In genomic region chr17:57849874-57850754, GRCh38 we compare ENCODE assay signal across 8 cellular contexts. TPM values are rescaled to one million over a fixed set of nuclear protein-coding genes. Genes with fewer than 3 reads are reported as not detected.
DNase-seq lines count a peak whose midpoint lies in the region; ATAC-seq, FAIRE-seq and TF ChIP-seq lines count a peak whose summit lies in the region.

Gene MRPS23 (minus strand): TSS chr17:57850044. CDS start chr17:57850010, 34 bp downstream.

- in situ Hi-C loops in HepG2 (cut with HindIII; ENCODE audit: extremely low pct_ligation_motif_present, low pct_unique_long_range_greater_than_20kb) = loop anchor here (10.0 kb wide), 1 partner anchor 265 kb away; no protein-coding TSS in a partner anchor

- no peak within 1 kb of the TSS for H2AFZ ChIP-seq in HepG2 (ENCODE audit: low read length)

- BruUV-seq in HepG2 (replicated peaks; lab: Mats Ljungman, UMichigan) = TSS peak; percentile 96

- H3K4me1 ChIP-seq in HepG2 (ENCODE audit: insufficient read depth, low read length) = peaks cover 62% of the 10 kb centered on the region

- TF ChIP-seq RAD21 in HepG2 (CRISPR knock-in tag; IDR thresholded peaks at IDR 0.05) = peak; percentile 37; the same call in 1 of the 2 replicates

- peak within 1 kb of the TSS; percentile 88 to 93 (median 90) for H3K4me3 ChIP-seq in HepG2 (replicated peaks in 1 of 3; ENCODE audit: insufficient read depth in 1 of 3, low read depth in 2 of 3, low read length in 3 of 3)

- H3K9me3 ChIP-seq in HepG2 (ENCODE audit: low read length) = no peaks in the 10 kb centered on the region

- H3K36me3 ChIP-seq in HepG2 (replicated peaks in 1 of 2; ENCODE audit: control insufficient read depth in 1 of 2, insufficient read depth in 2 of 2, low read length in 2 of 2) = peaks cover 3 to 8% of the 10 kb centered on the region in 2 experiments; a peak in 2 of 5 replicates

- WGBS in HepG2 (ENCODE audit: low lambda C conversion rate) = 1% methylated on average over 33 of the region's 57 CpGs

- TF ChIP-seq POLR2A in HepG2 (IDR thresholded peaks at IDR 0.05; ENCODE audit: insufficient read depth in 1 of 2, low read depth in 2 of 2, low read length in 2 of 2) = peak; percentile 80 to 86

- H3K4me2 ChIP-seq in HepG2 (ENCODE audit: low read depth, low read length) = peak within 1 kb of the TSS; percentile 96

- no peaks in the 10 kb centered on the region for H4K20me1 ChIP-seq in HepG2 (ENCODE audit: insufficient read depth, low read length)

- peaks cover 26% of the 10 kb centered on the region for H3K79me2 ChIP-seq in HepG2 (ENCODE audit: insufficient read depth, low read length)

- TF ChIP-seq CTCF in HepG2 (CRISPR knock-in tag; IDR thresholded peaks at IDR 0.05) = peak; percentile 34; the same call in 1 of the 2 replicates

- peak; percentile 93 for FAIRE-seq in HepG2 (lab: Jason Lieb, UNC)

- intact Hi-C loops in HepG2 (cut with micrococcal nuclease; ENCODE audit: unreplicated experiment) = loop anchor here (1.0 to 5.0 kb wide), 3 partner anchors 12 to 42 kb away; no protein-coding TSS in a partner anchor

- TF ChIP-seq EP300 in HepG2 (IDR thresholded peaks at IDR 0.05; ENCODE audit: low read depth in 2 of 2, low read length in 2 of 2) (peak; percentile 55 to 76; a peak in 3 of 4 replicates), HepG2 (CRISPR knock-in tag; IDR thresholded peaks at IDR 0.05; ENCODE audit: borderline replicate concordance) (peak; percentile 79; the same call in 1 of the 2 replicates)

- peak within 1 kb of the TSS; percentile 86 for H3K27ac ChIP-seq in HepG2 (ENCODE audit: extremely low read length, insufficient read depth, low read length)

- no peaks in the 10 kb centered on the region; a peak in 1 of 5 replicates for H3K27me3 ChIP-seq in HepG2 (ENCODE audit: control insufficient read depth in 1 of 2, insufficient read depth in 2 of 2, low read length in 2 of 2)

- peak; percentile 91 for ATAC-seq in GM19372 (IDR thresholded peaks at IDR 0.05; ENCODE audit: low read depth, unreplicated experiment)
- peak; percentile 88 for ATAC-seq in HG03558 (IDR thresholded peaks at IDR 0.05; ENCODE audit: extremely low read depth, unreplicated experiment)
- ATAC-seq in HepG2 = peak; percentile 82

- DNase-seq in C1 segment of cervical spinal cord (lab: John Stamatoyannopoulos, UW) (peak; percentile 71 to 99 (median 96)), NCI-H748 treated with DMSO at 0.1 percent for 48 hours (lab: John Stamatoyannopoulos, UW) (peak; percentile 91), dermis blood vessel endothelial cell (peak; percentile 99), HepG2 (ENCODE audit: low spot score) (peak; percentile 99)
- peak; percentile 90 to 95 for DNase-seq in activated CD4-positive, alpha-beta T cell treated with anti-CD3 and anti-CD28 coated beads, Interleukin-2, amount 50 U/mL, for 24 hours (ENCODE audit: low read depth in 1 of 2, low spot score in 1 of 2)
- peak; percentile 96 for DNase-seq in stimulated activated CD4-positive, alpha-beta T cell treated with anti-CD3 and anti-CD28 coated beads, Interleukin-4, amount 100 ng/mL, for 1 hour

- CTCF ChIA-PET in HepG2 (lab: Yijun Ruan, JAX; ENCODE audit: low intra/inter-chr PET ratio, low total read pairs) = no interaction called here

- peak within 1 kb of the TSS; percentile 87 for H3K9ac ChIP-seq in HepG2 (ENCODE audit: insufficient read depth, low read depth, low read length)

- POLR2A ChIA-PET in HepG2 (lab: Yijun Ruan, JAX) = interaction anchor here (0.6 to 5.7 kb wide), 27 partner anchors 8 to 936 kb away, joined by 3 to 177 read pairs (median 8); partner anchors contain the start of genes DYNLL2, MSI2, SRSF1 and TRIM25

TF ChIP-seq in HepG2, 621 proteins besides CTCF, POLR2A, EP300 and RAD21 (continues in another document):
- peak; percentile 93 for TF ChIP-seq MEIS2 (CRISPR knock-in tag; IDR thresholded peaks at IDR 0.05)
- peak; percentile 100 for TF ChIP-seq PHF5A (CRISPR knock-in tag; IDR thresholded peaks at IDR 0.05; ENCODE audit: low read depth, unreplicated experiment)
- peak; percentile 90 for TF ChIP-seq POLR2G (IDR thresholded peaks at IDR 0.05; ENCODE audit: low read depth, low read length)
- TF ChIP-seq NFE2L1 (CRISPR knock-in tag; IDR thresholded peaks at IDR 0.05; ENCODE audit: borderline replicate concordance) = no peak
- TF ChIP-seq ZNF597 (CRISPR knock-in tag; IDR thresholded peaks at IDR 0.05) = no peak
- TF ChIP-seq IKZF1 (IDR thresholded peaks at IDR 0.05) = no peak
- TF ChIP-seq TBP (CRISPR knock-in tag; IDR thresholded peaks at IDR 0.05) = peak; percentile 89; the same call in 1 of the 2 replicates
- no peak for TF ChIP-seq SYNCRIP (IDR thresholded peaks at IDR 0.05; ENCODE audit: insufficient read depth, low read depth, low read length)
- TF ChIP-seq ZNF33B (CRISPR knock-in tag; IDR thresholded peaks at IDR 0.05) = peak; percentile 95; the same call in 1 of the 2 replicates
- peak; percentile 98 for TF ChIP-seq PCBP1 (IDR thresholded peaks at IDR 0.05; ENCODE audit: borderline replicate concordance, low read depth, low read length)
- TF ChIP-seq, protein P1, sequence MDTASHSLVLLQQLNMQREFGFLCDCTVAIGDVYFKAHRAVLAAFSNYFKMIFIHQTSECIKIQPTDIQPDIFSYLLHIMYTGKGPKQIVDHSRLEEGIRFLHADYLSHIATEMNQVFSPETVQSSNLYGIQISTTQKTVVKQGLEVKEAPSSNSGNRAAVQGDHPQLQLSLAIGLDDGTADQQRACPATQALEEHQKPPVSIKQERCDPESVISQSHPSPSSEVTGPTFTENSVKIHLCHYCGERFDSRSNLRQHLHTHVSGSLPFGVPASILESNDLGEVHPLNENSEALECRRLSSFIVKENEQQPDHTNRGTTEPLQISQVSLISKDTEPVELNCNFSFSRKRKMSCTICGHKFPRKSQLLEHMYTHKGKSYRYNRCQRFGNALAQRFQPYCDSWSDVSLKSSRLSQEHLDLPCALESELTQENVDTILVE (CRISPR knock-in tag; IDR thresholded peaks at IDR 0.05) = peak; percentile 99
- no peak; the same call in 1 of the 2 replicates for TF ChIP-seq ZNF569 (CRISPR knock-in tag; IDR thresholded peaks at IDR 0.05; ENCODE audit: borderline replicate concordance)
- TF ChIP-seq ESRRA (CRISPR knock-in tag; IDR thresholded peaks at IDR 0.05; ENCODE audit: low read depth) = peak; percentile 88
- TF ChIP-seq POLR2AphosphoS5 (IDR thresholded peaks at IDR 0.05; ENCODE audit: low read depth, low read length) = peak; percentile 86
- TF ChIP-seq, protein P2, sequence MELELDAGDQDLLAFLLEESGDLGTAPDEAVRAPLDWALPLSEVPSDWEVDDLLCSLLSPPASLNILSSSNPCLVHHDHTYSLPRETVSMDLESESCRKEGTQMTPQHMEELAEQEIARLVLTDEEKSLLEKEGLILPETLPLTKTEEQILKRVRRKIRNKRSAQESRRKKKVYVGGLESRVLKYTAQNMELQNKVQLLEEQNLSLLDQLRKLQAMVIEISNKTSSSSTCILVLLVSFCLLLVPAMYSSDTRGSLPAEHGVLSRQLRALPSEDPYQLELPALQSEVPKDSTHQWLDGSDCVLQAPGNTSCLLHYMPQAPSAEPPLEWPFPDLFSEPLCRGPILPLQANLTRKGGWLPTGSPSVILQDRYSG (CRISPR knock-in tag; IDR thresholded peaks at IDR 0.05) = no peak; the same call in none of the 2 replicates
- peak; percentile 93 for TF ChIP-seq KLF12 (CRISPR knock-in tag; IDR thresholded peaks at IDR 0.05; ENCODE audit: borderline replicate concordance)

RNA-seq across cellular contexts. Expression of gene MRPS23, which starts in this region (rescaled TPM):
- total RNA-seq in dermis blood vessel endothelial cell (25.4 and 25.9 TPM in 2 replicates), HepG2 (2016; rRNA removed; fragmentation: Illumina TruSeq; extraction: Trizol) (181 and 283 TPM in 2 replicates)
- total RNA-seq in HepG2 (2016; cell fraction: cytosol; rRNA removed; fragmentation: Illumina TruSeq; extraction: Trizol; ENCODE audit: low read depth) = 33.9 and 36.7 TPM in 2 replicates
- total RNA-seq in HepG2 (2016; cell fraction: insoluble cytoplasmic fraction; rRNA removed; fragmentation: Illumina TruSeq; extraction: Trizol) = 189 and 325 TPM in 2 replicates
- 47.2 and 48.2 TPM in 2 replicates for total RNA-seq in HepG2 (2016; cell fraction: membrane; rRNA removed; fragmentation: Illumina TruSeq; extraction: Trizol)
- 63.9 and 73.7 TPM in 2 replicates for total RNA-seq in HepG2 (2016; cell fraction: nucleus; rRNA removed; fragmentation: Illumina TruSeq; extraction: Trizol)
- 61.6 and 63.2 TPM in 2 replicates for polyA plus RNA-seq in HepG2 (2011; rRNA removed)
- polyA plus RNA-seq in HepG2 (2011; cell fraction: cytosol; rRNA removed) = 68.3 and 71.0 TPM in 2 replicates
- polyA plus RNA-seq in HepG2 (2011; cell fraction: nucleus; rRNA removed) = 11.6 and 14.2 TPM in 2 replicates
- 78.3 and 78.8 TPM in 2 replicates for polyA plus RNA-seq in HepG2 (2012)
- 26.6 and 30.8 TPM in 2 replicates for polyA plus RNA-seq in HepG2 (2016; cell fraction: cytosol; fragmentation: Illumina TruSeq; extraction: Trizol; ENCODE audit: low read depth)
- 249 and 259 TPM in 2 replicates for polyA plus RNA-seq in HepG2 (2016; cell fraction: insoluble cytoplasmic fraction; fragmentation: Illumina TruSeq; extraction: Trizol; ENCODE audit: low read depth)
- polyA plus RNA-seq in HepG2 (2016; cell fraction: membrane; fragmentation: Illumina TruSeq; extraction: Trizol; ENCODE audit: low read depth) = 32.0 and 32.5 TPM in 2 replicates
- polyA plus RNA-seq in HepG2 (2016; cell fraction: nucleus; fragmentation: Illumina TruSeq; extraction: Trizol; ENCODE audit: insufficient read depth, low read depth) = 75.9 and 84.0 TPM in 2 replicates
- polyA minus RNA-seq in HepG2 (2011; rRNA and poly(A)+ RNA removed; ENCODE audit: low replicate concordance) = 47.3 and 53.2 TPM in 2 replicates
- 28.0 and 33.9 TPM in 2 replicates for polyA minus RNA-seq in HepG2 (2011; cell fraction: cytosol; rRNA and poly(A)+ RNA removed)
- polyA minus RNA-seq in HepG2 (2011; cell fraction: nucleus; rRNA and poly(A)+ RNA removed) = 17.3 and 18.9 TPM in 2 replicates

Comparison
In these comparisons a context has a peak if more than half of its experiments do, and no peak if none do; other contexts are left out.
1. Peak in every context shown above with its lines: DNase-seq, ATAC-seq, H3K4me3 ChIP-seq and H3K27ac ChIP-seq.